Comparison of ENCODE assay signal across 8 cellular contexts in genomic region chr7:23546897-23547572, GRCh38. TPM values are rescaled to one million over a fixed set of nuclear protein-coding genes. Genes with fewer than 3 reads are reported as not detected.
A peak's percentile ranks its signal among the peaks of the same experiment; 100 is the strongest.
DNase-seq lines count a peak whose midpoint lies in the region; ATAC-seq and TF ChIP-seq lines count a peak whose summit lies in the region.

No MANE protein-coding gene starts in this region.

- H3K36me3 ChIP-seq in thoracic aorta, result no peaks in the 10 kb centered on the region

- H3K4me3 ChIP-seq in fibroblast of pulmonary artery (replicated peaks; ENCODE audit: low read depth, low read length) (no peak overlapping the region), thoracic aorta (no peak overlapping the region)

- H3K9me3 ChIP-seq in thoracic aorta, result no peaks in the 10 kb centered on the region

- peak; percentile 88 for DNase-seq in DMS79 treated with DMSO at 0.1 percent for 48 hours (lab: John Stamatoyannopoulos, UW)
- DNase-seq in LoVo (ENCODE audit: low spot score), result peak; percentile 90
- DNase-seq in RPMI8226, result peak; percentile 91
- DNase-seq in activated T-helper 1 cell treated with Interleukin-2 at 50 U/mL for 16 hours (ENCODE audit: low read depth), result peak; percentile 60
- DNase-seq in fibroblast of pulmonary artery (ENCODE audit: low read depth), result peak; percentile 96
- DNase-seq in nucleus accumbens (lab: John Stamatoyannopoulos, UW), result peak in 53 of 56 donors; percentile 1 to 88 (median 53)
- no peak for DNase-seq in thoracic aorta (ENCODE audit: low spot score)

- no peak overlapping the region for H3K27ac ChIP-seq in thoracic aorta

- H3K27me3 ChIP-seq in thoracic aorta (replicated peaks; ENCODE audit: insufficient read depth), result no peaks in the 10 kb centered on the region

- TF ChIP-seq CTCF in fibroblast of pulmonary artery (IDR thresholded peaks at IDR 0.05; ENCODE audit: low read length, missing control alignments) (peak; percentile 95), thoracic aorta (IDR thresholded peaks at IDR 0.05) (peak; percentile 91)

- ATAC-seq in GM21825 (IDR thresholded peaks at IDR 0.05; ENCODE audit: unreplicated experiment) (peak; percentile 65), thoracic aorta (ENCODE audit: insufficient number of reproducible peaks, low FRiP score, low read depth) (peak; percentile 71)

- H3K4me1 ChIP-seq in thoracic aorta (ENCODE audit: control insufficient read depth in 1 of 2, low read depth in 2 of 2), result no peaks in the 10 kb centered on the region

RNA-seq across cellular contexts. Expression of gene TRA2A, which starts 15.3 kb away (rescaled TPM):
- total RNA-seq in thoracic aorta, result 10 to 100 TPM; 23.0 to 55.0 TPM

RNA-seq across cellular contexts. Expression of gene CCDC126, which starts 50.1 kb away (rescaled TPM):
- total RNA-seq in thoracic aorta, result 1 to 10 TPM; 8.5 to 8.8 TPM
